Comparison of ENCODE assay signal across 23 cellular contexts in the genomic region with DNA sequence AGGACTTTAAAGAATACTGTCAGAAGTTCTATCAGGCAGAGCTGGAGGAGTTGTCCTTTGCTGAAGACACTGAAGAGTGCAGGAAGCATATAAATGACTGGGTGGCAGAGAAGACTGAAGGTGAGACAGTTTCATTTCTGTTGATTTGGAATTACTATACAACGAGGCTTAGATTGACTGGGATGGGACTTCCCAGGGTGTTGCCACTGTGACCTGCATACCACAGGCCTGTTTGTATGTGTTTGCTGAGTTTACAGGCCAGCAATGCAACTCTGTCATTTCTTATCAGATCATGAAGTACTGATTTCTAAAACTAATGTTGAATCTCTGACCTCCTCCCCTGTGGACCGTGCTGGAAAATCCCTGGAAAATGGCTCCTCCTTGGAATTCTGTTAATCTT. TPM values are rescaled to one million over a fixed set of nuclear protein-coding genes. Genes with fewer than 3 reads are reported as not detected.
A peak's percentile ranks its signal among the peaks of the same experiment; 100 is the strongest.
DNase-seq lines count a peak whose midpoint lies in the region; ATAC-seq, FAIRE-seq and TF ChIP-seq lines count a peak whose summit lies in the region.
"Had no signal": no experiment of that assay in that cellular context is flagged by ENCODE, and none has a peak within 500 bp of the region (broad histone marks: within the 10 kb centered on the region; RNA-seq: fewer than 3 reads in every experiment).

No MANE protein-coding gene starts in this region.

- FAIRE-seq in D721Med (lab: Jason Lieb, UNC) = peak; percentile 44
- FAIRE-seq: A549, GM12892 had no signal

- H3K4me3 ChIP-seq in hepatocyte = no peak overlapping the region
- H3K4me3 ChIP-seq: A549, GM23248, HAP-1, MG63 had no signal

- peak overlapping the region; percentile 15 for H3K27ac ChIP-seq in hepatocyte
- H3K27ac ChIP-seq: A549, GM23248 had no signal

- no peaks in the 10 kb centered on the region for H3K9me3 ChIP-seq in hepatocyte (ENCODE audit: low read depth)
- H3K9me3 ChIP-seq: A549, HAP-1, MG63, SK-N-SH had no signal

- H2AFZ ChIP-seq in hepatocyte = no peak overlapping the region
- H2AFZ ChIP-seq: GM23248 had no signal

- 63% methylated on average over 2 of the region's 2 CpGs for WGBS in hepatocyte (ENCODE audit: low lambda C conversion rate, missing lambda C conversion rate)

- no peak for DNase-seq in D721Med (ENCODE audit: insufficient read length, low spot score)
- no peak for DNase-seq in hepatocyte (ENCODE audit: low spot score)
- DNase-seq in stimulated activated naive CD8-positive, alpha-beta T cell treated with anti-CD3 and anti-CD28 coated beads, Interleukin-15, Interleukin-2, amounts not matched to agents 100 U/mL and 50 U/mL, for 24 hours = no peak
- DNase-seq in DMS 273 treated with DMSO at 0.1 percent for 48 hours (lab: John Stamatoyannopoulos, UW) = no peak
- DNase-seq in NCI-H2227 (lab: John Stamatoyannopoulos, UW; ENCODE audit: unreplicated experiment) = no peak
- DNase-seq in HPDE6-E6E7 (ENCODE audit: extremely low spot score) = no peak
- DNase-seq: DMS79 treated with DMSO at 0.1 percent for 48 hours, GM23248, MG63, NCI-H1092, NCI-H1436 treated with DMSO at 0.1 percent for 48 hours, NCI-H2029, NCI-H345, NCI-H524 treated with DMSO at 0.1 percent for 48 hours, NCI-H82, SK-N-SH had no signal

- no peaks in the 10 kb centered on the region for H3K27me3 ChIP-seq in hepatocyte
- H3K27me3 ChIP-seq: MG63 had no signal

- H3K9me2 ChIP-seq in hepatocyte (replicated peaks; ENCODE audit: insufficient read depth) = no peaks in the 10 kb centered on the region
- H3K9me2 ChIP-seq: SK-N-SH had no signal

- peak; percentile 48 for ATAC-seq in HG02852 (IDR thresholded peaks at IDR 0.05; ENCODE audit: unreplicated experiment)
- peak; percentile 30 for ATAC-seq in stimulated activated naive CD8-positive, alpha-beta T cell treated with anti-CD3 and anti-CD28 coated beads, Interleukin-15, Interleukin-2, amounts not matched to agents 100 U/mL and 50 U/mL, for 24 hours
- ATAC-seq: A549, Panc1 had no signal

- H3K4me2 ChIP-seq in hepatocyte = no peak overlapping the region
- H3K4me2 ChIP-seq: A549, SK-N-SH had no signal

- H3K79me2 ChIP-seq in hepatocyte = no peaks in the 10 kb centered on the region

- H4K20me1 ChIP-seq in hepatocyte (ENCODE audit: insufficient read depth, poor library complexity, severe bottlenecking) = no peaks in the 10 kb centered on the region

- no peak for TF ChIP-seq CTCF in D721Med (IDR thresholded peaks at IDR 0.05; ENCODE audit: insufficient read depth, missing control alignments)
- TF ChIP-seq CTCF in hepatocyte (IDR thresholded peaks at IDR 0.05; ENCODE audit: poor library complexity) = no peak

- no peaks in the 10 kb centered on the region for H3K36me3 ChIP-seq in hepatocyte (replicated peaks; ENCODE audit: insufficient read depth, low read depth)
- H3K36me3 ChIP-seq: HAP-1, MG63 had no signal

- H3K4me1 ChIP-seq in hepatocyte (ENCODE audit: insufficient read depth) = peaks cover 5% of the 10 kb centered on the region
- H3K4me1 ChIP-seq: HAP-1 had no signal

RNA-seq across cellular contexts. Expression of gene SERPINB8, which starts 11.8 kb away (rescaled TPM):
- total RNA-seq in hepatocyte = 9.3 and 10.9 TPM in 2 replicates
- 14.7 and 16.7 TPM in 2 replicates for polyA plus RNA-seq in hepatocyte

RNA-seq across cellular contexts. Expression of gene HMSD, which starts 32.6 kb away (rescaled TPM):
- 0.10 TPM in 1 of 2 replicates, not detected in the other for total RNA-seq in hepatocyte
- polyA plus RNA-seq in hepatocyte = 0.51 TPM in 1 of 2 replicates, not detected in the other
- total RNA-seq: B cell, GM23248, LHCN-M2 had no signal
- polyA plus RNA-seq: SK-N-SH had no signal
